ENCODE assay signal across 9 cellular contexts in genomic region chr19:32745594-32746251, GRCh38. TPM values are rescaled to one million over a fixed set of nuclear protein-coding genes. Genes with fewer than 3 reads are reported as not detected.
DNase-seq lines count a peak whose midpoint lies in the region; ATAC-seq and TF ChIP-seq lines count a peak whose summit lies in the region.
"Not testable (repeated sequence)": the region's sequence is repeated elsewhere in the genome, so short reads cannot be mapped to it uniquely, and the experiment has no call there.
"Had no signal": no experiment of that assay in that cellular context is flagged by ENCODE, and none has a peak within 500 bp of the region (broad histone marks: within the 10 kb centered on the region; RNA-seq: fewer than 3 reads in every experiment).

No MANE protein-coding gene starts in this region.

- peak overlapping the region; percentile 39 for H3K27ac ChIP-seq in cingulate gyrus (ENCODE audit: low read depth, low read length)

- not testable (repeated sequence) for H3K4me1 Mint-ChIP-seq in HFFc6 (ENCODE audit: low read depth); activated CD4-positive, alpha-beta memory T cell treated with anti-CD3 and anti-CD28 coated beads for 36 hours (ENCODE audit: low read depth)

- peak; percentile 36 to 38 for ATAC-seq in activated naive CD4-positive, alpha-beta T cell treated with anti-CD3 and anti-CD28 coated beads, Interleukin-2, amount 50 U/mL, for 72 hours

- TF ChIP-seq CTCF in AG10803 (conservative IDR thresholded peaks at IDR 0.05; ENCODE audit: low read length); HFFc6 (IDR thresholded peaks at IDR 0.05): not testable (repeated sequence)

- not testable (repeated sequence) for H3K27ac Mint-ChIP-seq in HFFc6; activated CD4-positive, alpha-beta memory T cell treated with anti-CD3 and anti-CD28 coated beads for 36 hours; activated naive CD4-positive, alpha-beta T cell treated with anti-CD3 and anti-CD28 coated beads, Interleukin-2, amount 50 U/mL, for 72 hours

- not testable (repeated sequence) for H3K36me3 Mint-ChIP-seq in HFFc6 (ENCODE audit: low read depth); activated CD4-positive, alpha-beta memory T cell treated with anti-CD3 and anti-CD28 coated beads for 36 hours; activated naive CD4-positive, alpha-beta T cell treated with anti-CD3 and anti-CD28 coated beads, Interleukin-2, amount 50 U/mL, for 72 hours

- CTCF ChIA-PET in activated CD4-positive, alpha-beta memory T cell treated with anti-CD3 and anti-CD28 coated beads for 36 hours (lab: Charles Lee) = not testable (repeated sequence)

- POLR2A ChIA-PET in activated CD4-positive, alpha-beta memory T cell treated with anti-CD3 and anti-CD28 coated beads for 36 hours (lab: Charles Lee) = not testable (repeated sequence)

- intact Hi-C loops in activated CD4-positive, alpha-beta memory T cell treated with anti-CD3 and anti-CD28 coated beads for 36 hours (cut with micrococcal nuclease) = loop anchor here (1.0 to 5.0 kb wide), 2 partner anchors 47 to 55 kb away; no protein-coding TSS in a partner anchor

- DNase-seq in AG10803 (ENCODE audit: low read depth) (peak; percentile 11), HFFc6 (peak; percentile 34), OCI-M1 (lab: John Stamatoyannopoulos, UW) (peak; percentile 67), kidney tubule cell (ENCODE audit: low spot score) (peak; percentile 26)
- peak; percentile 34 for DNase-seq in activated CD4-positive, alpha-beta memory T cell treated with anti-CD3 and anti-CD28 coated beads for 36 hours
- not testable (repeated sequence) for DNase-seq in activated naive CD4-positive, alpha-beta T cell treated with anti-CD3 and anti-CD28 coated beads, Interleukin-2, amount 50 U/mL, for 72 hours (ENCODE audit: low spot score in 2 of 2)
- peak; percentile 33 to 93 (median 72) for DNase-seq in stimulated activated naive CD4-positive, alpha-beta T cell (lab: John Stamatoyannopoulos, UW)

- H3K27me3 Mint-ChIP-seq in HFFc6 (ENCODE audit: insufficient read depth) = peaks cover 36% of the 10 kb centered on the region
- H3K27me3 Mint-ChIP-seq in activated CD4-positive, alpha-beta memory T cell treated with anti-CD3 and anti-CD28 coated beads for 36 hours = peaks cover 15% of the 10 kb centered on the region

- H3K4me3 ChIP-seq in AG10803 (ENCODE audit: low read length) = not testable (repeated sequence)

- not testable (repeated sequence) for H3K9me3 Mint-ChIP-seq in HFFc6; activated CD4-positive, alpha-beta memory T cell treated with anti-CD3 and anti-CD28 coated beads for 36 hours; activated naive CD4-positive, alpha-beta T cell treated with anti-CD3 and anti-CD28 coated beads, Interleukin-2, amount 50 U/mL, for 72 hours

- not testable (repeated sequence) for H3K4me3 Mint-ChIP-seq in HFFc6; activated CD4-positive, alpha-beta memory T cell treated with anti-CD3 and anti-CD28 coated beads for 36 hours

RNA-seq across cellular contexts. Expression of gene TDRD12, which starts 26.2 kb away (rescaled TPM):
- under 1 TPM in 5 of 6 experiments, not detected in 1; 0.07 to 0.31 (median 0.18) TPM for total RNA-seq in HFFc6 (2021; fragmentation: NEBNext Ultra II Directional; extraction: Animal tissue kit (Norgen Biotek cat#: 25700))
- under 1 TPM; 0.24 to 0.63 TPM for total RNA-seq in activated CD4-positive, alpha-beta memory T cell treated with anti-CD3 and anti-CD28 coated beads for 36 hours
- 1 to 10 TPM in 1 of 2 donors, under 1 TPM in 1; 0.09 to 5.8 TPM for total RNA-seq in activated naive CD4-positive, alpha-beta T cell treated with anti-CD3 and anti-CD28 coated beads, Interleukin-2, amount 50 U/mL, for 72 hours
- total RNA-seq: left ventricle myocardium superior had no signal

RNA-seq across cellular contexts. Expression of gene NUDT19, which starts 54.1 kb away (rescaled TPM):
- total RNA-seq in HFFc6 (2021; fragmentation: NEBNext Ultra II Directional; extraction: Animal tissue kit (Norgen Biotek cat#: 25700)) = 10 to 100 TPM; 12.8 to 15.1 (median 14.3) TPM
- 10 to 100 TPM; 14.9 to 15.0 TPM for total RNA-seq in activated CD4-positive, alpha-beta memory T cell treated with anti-CD3 and anti-CD28 coated beads for 36 hours
- total RNA-seq in activated naive CD4-positive, alpha-beta T cell treated with anti-CD3 and anti-CD28 coated beads, Interleukin-2, amount 50 U/mL, for 72 hours = 10 to 100 TPM; 10.1 to 15.9 TPM
